21 cellular contexts compared by ENCODE assay signal in the genomic region with DNA sequence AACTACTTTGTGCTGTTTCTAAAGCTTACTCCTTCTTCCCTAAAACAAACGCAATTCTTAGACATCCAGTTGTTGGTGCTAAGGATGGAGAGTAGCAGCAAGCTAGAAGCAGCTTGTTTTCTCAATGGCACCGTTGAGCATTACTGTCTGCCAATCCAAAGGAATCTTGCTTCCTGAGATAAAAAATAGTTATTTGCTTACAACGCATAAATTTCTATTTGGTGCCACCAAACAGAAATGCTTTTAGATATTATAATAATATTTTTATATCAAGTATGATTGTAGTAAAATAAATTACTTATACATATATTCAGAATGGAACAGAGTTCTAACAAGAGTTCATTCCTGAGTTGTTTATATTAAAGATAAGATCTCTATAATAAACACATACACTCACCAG.
DNase-seq lines count a peak whose midpoint lies in the region; ATAC-seq, FAIRE-seq and TF ChIP-seq lines count a peak whose summit lies in the region.
"Had no signal": no experiment of that assay in that cellular context is flagged by ENCODE, and none has a peak within 500 bp of the region (broad histone marks: within the 10 kb centered on the region; RNA-seq: fewer than 3 reads in every experiment).

No MANE protein-coding gene starts in this region.

- H4K8ac ChIP-seq in mesenchymal stem cell (ENCODE audit: low read length): no peak overlapping the region

- H2BK15ac ChIP-seq in mesenchymal stem cell (ENCODE audit: low read depth, poor library complexity, severe bottlenecking): no peak overlapping the region

- CTCF ChIA-PET in HepG2 (lab: Yijun Ruan, JAX; ENCODE audit: low intra/inter-chr PET ratio, low total read pairs): no interaction called here

- H3K27ac ChIP-seq in HepG2 (ENCODE audit: extremely low read length, insufficient read depth, low read length): no peak overlapping the region
- no peak overlapping the region for H3K27ac ChIP-seq in right lobe of liver
- H3K27ac ChIP-seq in mesenchymal stem cell (ENCODE audit: low read length, poor library complexity, severe bottlenecking): no peak overlapping the region
- H3K27ac ChIP-seq in prostate gland: no peak overlapping the region
- no peak overlapping the region for H3K27ac ChIP-seq in effector memory CD4-positive, alpha-beta T cell (ENCODE audit: insufficient read depth, low read length, poor library complexity, severe bottlenecking)
- H3K27ac ChIP-seq: C4-2B, GM23248 had no signal

- no peak overlapping the region for H2AFZ ChIP-seq in HepG2 (ENCODE audit: low read length)
- no peak overlapping the region for H2AFZ ChIP-seq in mesenchymal stem cell (ENCODE audit: low read depth, low read length)
- H2AFZ ChIP-seq: GM23248 had no signal

- TF ChIP-seq CTCF in HepG2 (CRISPR knock-in tag; IDR thresholded peaks at IDR 0.05) (no peak), right lobe of liver (IDR thresholded peaks at IDR 0.05) (no peak), choroid plexus epithelial cell (conservative IDR thresholded peaks at IDR 0.05; ENCODE audit: low read depth, low read length) (no peak), prostate gland (IDR thresholded peaks at IDR 0.05) (no peak)

- no peaks in the 10 kb centered on the region for H3K9me3 ChIP-seq in HepG2 (ENCODE audit: low read length)
- no peaks in the 10 kb centered on the region for H3K9me3 ChIP-seq in right lobe of liver
- H3K9me3 ChIP-seq in mesenchymal stem cell (ENCODE audit: control insufficient read depth, low read length): peaks cover 10% of the 10 kb centered on the region
- H3K9me3 ChIP-seq in prostate gland: no peaks in the 10 kb centered on the region
- H3K9me3 ChIP-seq in effector memory CD4-positive, alpha-beta T cell (ENCODE audit: control insufficient read depth, low read length): no peaks in the 10 kb centered on the region

- no peak overlapping the region for H3K4ac ChIP-seq in mesenchymal stem cell (ENCODE audit: low read depth in 1 of 2, low read length in 2 of 2)

- no peak overlapping the region for H3K14ac ChIP-seq in mesenchymal stem cell (ENCODE audit: low read length in 2 of 2)

- H2BK120ac ChIP-seq in mesenchymal stem cell (ENCODE audit: low read depth, low read length): no peak overlapping the region

- H3K9ac ChIP-seq in HepG2 (ENCODE audit: insufficient read depth, low read depth, low read length) (no peak overlapping the region), mesenchymal stem cell (ENCODE audit: low read length) (no peak overlapping the region)
- H3K9ac ChIP-seq: GM23248 had no signal

- FAIRE-seq in HepG2 (lab: Jason Lieb, UNC): no peak
- FAIRE-seq: GM12878, GM19239, H1 had no signal

- H3K4me1 ChIP-seq in HepG2 (ENCODE audit: insufficient read depth, low read length) (no peaks in the 10 kb centered on the region), right lobe of liver (no peaks in the 10 kb centered on the region), mesenchymal stem cell (ENCODE audit: control insufficient read depth, insufficient read depth, low read depth, low read length) (no peaks in the 10 kb centered on the region), prostate gland (replicated peaks) (no peaks in the 10 kb centered on the region)
- no peaks in the 10 kb centered on the region for H3K4me1 ChIP-seq in effector memory CD4-positive, alpha-beta T cell (ENCODE audit: control insufficient read depth, insufficient read depth, low read length, poor library complexity, severe bottlenecking)
- H3K4me1 ChIP-seq: Caco-2 had no signal

- no peak overlapping the region for H3K18ac ChIP-seq in mesenchymal stem cell (ENCODE audit: low read depth in 1 of 2, low read length in 2 of 2)

- no peak overlapping the region for H4K91ac ChIP-seq in mesenchymal stem cell (ENCODE audit: low read length)

- TF ChIP-seq EP300 in HepG2 (IDR thresholded peaks at IDR 0.05; ENCODE audit: low read depth in 2 of 2, low read length in 2 of 2) (no peak), HepG2 (CRISPR knock-in tag; IDR thresholded peaks at IDR 0.05; ENCODE audit: borderline replicate concordance) (no peak)

- no peak overlapping the region for H3K23ac ChIP-seq in mesenchymal stem cell (ENCODE audit: low read length in 2 of 2)

- no TSS peak for BruUV-seq in HepG2 (replicated peaks; lab: Mats Ljungman, UMichigan)

- H3K36me3 ChIP-seq in HepG2 (replicated peaks in 1 of 2; ENCODE audit: control insufficient read depth in 1 of 2, insufficient read depth in 2 of 2, low read length in 2 of 2): no peaks in the 10 kb centered on the region
- H3K36me3 ChIP-seq in right lobe of liver: no peaks in the 10 kb centered on the region
- no peaks in the 10 kb centered on the region for H3K36me3 ChIP-seq in mesenchymal stem cell (ENCODE audit: control insufficient read depth in 1 of 2, insufficient read depth in 2 of 2, low read depth in 1 of 2, low read length in 2 of 2)
- H3K36me3 ChIP-seq in prostate gland: no peaks in the 10 kb centered on the region
- H3K36me3 ChIP-seq in effector memory CD4-positive, alpha-beta T cell (ENCODE audit: control insufficient read depth, insufficient read depth, low read length): no peaks in the 10 kb centered on the region

- H3K27me3 ChIP-seq in HepG2 (ENCODE audit: control insufficient read depth in 1 of 2, insufficient read depth in 2 of 2, low read length in 2 of 2) (no peaks in the 10 kb centered on the region; a peak in 1 of 5 replicates), right lobe of liver (no peaks in the 10 kb centered on the region), mesenchymal stem cell (ENCODE audit: control insufficient read depth in 1 of 2, insufficient read depth in 1 of 2, low read length in 2 of 2) (no peaks in the 10 kb centered on the region), prostate gland (replicated peaks; ENCODE audit: insufficient read depth) (no peaks in the 10 kb centered on the region)
- no peaks in the 10 kb centered on the region for H3K27me3 ChIP-seq in effector memory CD4-positive, alpha-beta T cell (replicated peaks; ENCODE audit: control insufficient read depth, insufficient read depth, low read length, poor library complexity, severe bottlenecking)

- in situ Hi-C loops in HepG2 (cut with HindIII; ENCODE audit: extremely low pct_ligation_motif_present, low pct_unique_long_range_greater_than_20kb): no loop called here

- H3K79me1 ChIP-seq in mesenchymal stem cell (replicated peaks; ENCODE audit: low read length, poor library complexity, severe bottlenecking): no peaks in the 10 kb centered on the region

- H3K4me2 ChIP-seq in HepG2 (ENCODE audit: low read depth, low read length): no peak overlapping the region
- H3K4me2 ChIP-seq in mesenchymal stem cell (ENCODE audit: low read length, poor library complexity, severe bottlenecking): no peak overlapping the region

- no peaks in the 10 kb centered on the region for H3K79me2 ChIP-seq in HepG2 (ENCODE audit: insufficient read depth, low read length)

- H3K4me3 ChIP-seq in HepG2 (replicated peaks in 1 of 3; ENCODE audit: insufficient read depth in 1 of 3, low read depth in 2 of 3, low read length in 3 of 3) (no peak overlapping the region), right lobe of liver (no peak overlapping the region), choroid plexus epithelial cell (ENCODE audit: low read depth, low read length) (peak overlapping the region; percentile 7), mesenchymal stem cell (ENCODE audit: insufficient read depth in 1 of 2, low read depth in 1 of 2, low read length in 2 of 2) (no peak overlapping the region), prostate gland (no peak overlapping the region)
- H3K4me3 ChIP-seq in effector memory CD4-positive, alpha-beta T cell (ENCODE audit: insufficient read depth, low read depth, low read length, poor library complexity, severe bottlenecking): no peak overlapping the region
- H3K4me3 ChIP-seq: GM12878, GM23248 had no signal

- no peak overlapping the region for H2BK5ac ChIP-seq in mesenchymal stem cell (ENCODE audit: low read depth, low read length, poor library complexity, severe bottlenecking)

- ATAC-seq in HepG2 (no peak), right lobe of liver (no peak)
- ATAC-seq: CD8-positive, alpha-beta T cell; GM12878 had no signal

- no peak overlapping the region for H2AK5ac ChIP-seq in mesenchymal stem cell (ENCODE audit: low read length, severe bottlenecking)

- intact Hi-C loops in HepG2 (cut with micrococcal nuclease; ENCODE audit: unreplicated experiment): no loop called here
- intact Hi-C loops in right lobe of liver (cut with DNase I): no loop called here
- intact Hi-C loops in prostate gland (cut with DNase I): no loop called here

- POLR2A ChIA-PET in HepG2 (lab: Yijun Ruan, JAX): no interaction called here

- TF ChIP-seq POLR2A in HepG2 (IDR thresholded peaks at IDR 0.05; ENCODE audit: insufficient read depth in 1 of 2, low read depth in 2 of 2, low read length in 2 of 2) (no peak), right lobe of liver (IDR thresholded peaks at IDR 0.05) (no peak), prostate gland (IDR thresholded peaks at IDR 0.05) (no peak)

- DNase-seq in HepG2 (ENCODE audit: low spot score) (no peak), right lobe of liver (no peak), choroid plexus epithelial cell (ENCODE audit: low read depth) (no peak), mesenchymal stem cell (peak; percentile 12), C1 segment of cervical spinal cord (lab: John Stamatoyannopoulos, UW) (no peak), prostate gland (ENCODE audit: low spot score) (no peak)
- DNase-seq in effector memory CD4-positive, alpha-beta T cell: no peak
- DNase-seq: 8988T; Caco-2; CD4-positive, CD25-positive, alpha-beta regulatory T cell; CD8-positive, alpha-beta T cell; DMS153; DND-41; GDM1; GM23248; H7; HCEC 1CT had no signal

- H2BK12ac ChIP-seq in mesenchymal stem cell (ENCODE audit: low read length in 2 of 2): no peak overlapping the region

- 28% methylated on average over 3 of the region's 3 CpGs for WGBS in HepG2 (ENCODE audit: low lambda C conversion rate)
- 63% methylated on average over 3 of the region's 3 CpGs for WGBS in right lobe of liver (ENCODE audit: insufficient coverage, low coverage, low lambda C conversion rate, missing lambda C conversion rate)
- WGBS in mesenchymal stem cell: 65% methylated on average over 2 of the region's 3 CpGs
- 34% methylated on average over 3 of the region's 3 CpGs for WGBS in prostate gland

- H4K20me1 ChIP-seq in HepG2 (ENCODE audit: insufficient read depth, low read length): no peaks in the 10 kb centered on the region

- no peak for TF ChIP-seq RAD21 in HepG2 (CRISPR knock-in tag; IDR thresholded peaks at IDR 0.05)

TF ChIP-seq in HepG2, 621 proteins besides CTCF, POLR2A, EP300 and RAD21 (continues in another document):
- TF ChIP-seq ZBTB20 (CRISPR knock-in tag; IDR thresholded peaks at IDR 0.05; ENCODE audit: borderline replicate concordance, low read depth): no peak
- TF ChIP-seq MAFF (IDR thresholded peaks at IDR 0.05; ENCODE audit: low read depth, low read length): 0 out of 2 replicates have a peak, but pooled peaks have one; percentile 13
- peak; percentile 60 to 69 for TF ChIP-seq MAFK (conservative IDR thresholded peaks at IDR 0.05 in 1 of 2, IDR thresholded peaks at IDR 0.05 in 1 of 2; ENCODE audit: low read length in 2 of 2)
- TF ChIP-seq JARID2 (CRISPR knock-in tag; IDR thresholded peaks at IDR 0.05; ENCODE audit: insufficient replicate concordance): no peak
- no peak for TF ChIP-seq GABPA (IDR thresholded peaks at IDR 0.05; ENCODE audit: low read depth, low read length)
- no peak for TF ChIP-seq GABPA (CRISPR knock-in tag; IDR thresholded peaks at IDR 0.05; ENCODE audit: low read depth)
- no peak for TF ChIP-seq FOXP1 (IDR thresholded peaks at IDR 0.05)
- TF ChIP-seq FOXP1 (CRISPR knock-in tag; IDR thresholded peaks at IDR 0.05): no peak
